1 cellular context compared by ENCODE assay signal in genomic region chr2:41695714-41696113, GRCh38.
TF ChIP-seq lines count a peak whose summit lies in the region.

No MANE protein-coding gene starts in this region.

TF ChIP-seq in H1, 55 proteins besides CTCF, POLR2A, EP300 and RAD21:
- TF ChIP-seq CTBP2 (IDR thresholded peaks at IDR 0.05; ENCODE audit: borderline replicate concordance, insufficient read depth, insufficient read length, low read length) (no peak), NANOG (IDR thresholded peaks at IDR 0.05; ENCODE audit: insufficient read depth, low read depth, low read length, poor library complexity, severe bottlenecking) (no peak), SP1 (IDR thresholded peaks at IDR 0.05; ENCODE audit: low read depth, low read length) (no peak), BRCA1 (IDR thresholded peaks at IDR 0.05; ENCODE audit: low read depth, low read length) (no peak), GABPA (IDR thresholded peaks at IDR 0.05; ENCODE audit: borderline replicate concordance, insufficient read depth, low read length) (no peak), SIN3A (conservative IDR thresholded peaks at IDR 0.05 in 1 of 2, IDR thresholded peaks at IDR 0.05 in 1 of 2; ENCODE audit: low read depth in 1 of 2, low read length in 2 of 2) (no peak), TAF1 (IDR thresholded peaks at IDR 0.05; ENCODE audit: low read depth, low read length) (no peak), SIRT6 (IDR thresholded peaks at IDR 0.05; ENCODE audit: low read length) (no peak), ATF2 (IDR thresholded peaks at IDR 0.05; ENCODE audit: low read length) (no peak), JUND (IDR thresholded peaks at IDR 0.05; ENCODE audit: low read length) (no peak), RFX5 (IDR thresholded peaks at IDR 0.05; ENCODE audit: borderline replicate concordance, low read depth, low read length) (no peak), SAP30 (IDR thresholded peaks at IDR 0.05; ENCODE audit: insufficient read depth, insufficient replicate concordance, low read length) (no peak), EGR1 (IDR thresholded peaks at IDR 0.05; ENCODE audit: borderline replicate concordance, low read depth, low read length) (no peak), MAFK (IDR thresholded peaks at IDR 0.05; ENCODE audit: low read depth, low read length) (no peak), HDAC6 (IDR thresholded peaks at IDR 0.05; ENCODE audit: low read depth, low read length) (no peak), CHD7 (IDR thresholded peaks at IDR 0.05; ENCODE audit: insufficient replicate concordance, low read length) (no peak), HDAC2 (IDR thresholded peaks at IDR 0.05; ENCODE audit: borderline replicate concordance in 1 of 2, low read depth in 2 of 2, low read length in 2 of 2) (no peak), YY1 (IDR thresholded peaks at IDR 0.05; ENCODE audit: low read depth, low read length) (no peak)
TF ChIP-seq in H1: peak in this region for 0.
